1 cellular context compared by ENCODE assay signal in the genomic region with DNA sequence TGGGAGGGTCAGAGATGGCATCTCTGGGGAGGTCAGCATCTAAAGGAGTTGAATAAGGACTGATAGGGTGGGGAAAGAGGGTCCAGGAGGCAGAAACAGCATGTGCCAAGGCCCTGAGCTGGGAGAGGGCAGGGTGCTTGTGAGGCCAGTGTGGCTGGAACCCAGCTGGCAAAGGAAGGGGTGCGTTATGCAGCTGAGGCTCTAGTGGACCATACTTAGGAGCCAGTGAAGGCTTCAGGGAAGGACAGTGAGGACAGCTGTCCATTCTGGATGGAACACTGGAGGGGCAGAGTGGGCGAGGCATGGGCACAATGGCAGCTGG.
TF ChIP-seq lines count a peak whose summit lies in the region.

No MANE protein-coding gene starts in this region.

TF ChIP-seq in HEK293, 187 proteins besides CTCF, POLR2A, EP300 and RAD21 (continued from another document):
- TF ChIP-seq ZBTB10 (tag by site-specific recombination; IDR thresholded peaks at IDR 0.05) (0 out of 2 replicates have a peak, but pooled peaks have one; percentile 28), GLI4 (tag by site-specific recombination; IDR thresholded peaks at IDR 0.05) (0 out of 2 replicates have a peak, but pooled peaks have one; percentile 11), ZNF623 (tag by site-specific recombination; IDR thresholded peaks at IDR 0.05) (peak; percentile 38), ZNF133 (tag by site-specific recombination; IDR thresholded peaks at IDR 0.05) (no peak), ZNF169 (tag by site-specific recombination; IDR thresholded peaks at IDR 0.05) (0 out of 2 replicates have a peak, but pooled peaks have one; percentile 38), ZNF223 (tag by site-specific recombination; IDR thresholded peaks at IDR 0.05) (no peak)
- TF ChIP-seq, protein P1, sequence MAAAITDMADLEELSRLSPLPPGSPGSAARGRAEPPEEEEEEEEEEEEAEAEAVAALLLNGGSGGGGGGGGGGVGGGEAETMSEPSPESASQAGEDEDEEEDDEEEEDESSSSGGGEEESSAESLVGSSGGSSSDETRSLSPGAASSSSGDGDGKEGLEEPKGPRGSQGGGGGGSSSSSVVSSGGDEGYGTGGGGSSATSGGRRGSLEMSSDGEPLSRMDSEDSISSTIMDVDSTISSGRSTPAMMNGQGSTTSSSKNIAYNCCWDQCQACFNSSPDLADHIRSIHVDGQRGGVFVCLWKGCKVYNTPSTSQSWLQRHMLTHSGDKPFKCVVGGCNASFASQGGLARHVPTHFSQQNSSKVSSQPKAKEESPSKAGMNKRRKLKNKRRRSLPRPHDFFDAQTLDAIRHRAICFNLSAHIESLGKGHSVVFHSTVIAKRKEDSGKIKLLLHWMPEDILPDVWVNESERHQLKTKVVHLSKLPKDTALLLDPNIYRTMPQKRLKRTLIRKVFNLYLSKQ (tag by site-specific recombination; IDR thresholded peaks at IDR 0.05; ENCODE audit: borderline replicate concordance): no peak
